18 cellular contexts compared by ENCODE assay signal in the genomic region with DNA sequence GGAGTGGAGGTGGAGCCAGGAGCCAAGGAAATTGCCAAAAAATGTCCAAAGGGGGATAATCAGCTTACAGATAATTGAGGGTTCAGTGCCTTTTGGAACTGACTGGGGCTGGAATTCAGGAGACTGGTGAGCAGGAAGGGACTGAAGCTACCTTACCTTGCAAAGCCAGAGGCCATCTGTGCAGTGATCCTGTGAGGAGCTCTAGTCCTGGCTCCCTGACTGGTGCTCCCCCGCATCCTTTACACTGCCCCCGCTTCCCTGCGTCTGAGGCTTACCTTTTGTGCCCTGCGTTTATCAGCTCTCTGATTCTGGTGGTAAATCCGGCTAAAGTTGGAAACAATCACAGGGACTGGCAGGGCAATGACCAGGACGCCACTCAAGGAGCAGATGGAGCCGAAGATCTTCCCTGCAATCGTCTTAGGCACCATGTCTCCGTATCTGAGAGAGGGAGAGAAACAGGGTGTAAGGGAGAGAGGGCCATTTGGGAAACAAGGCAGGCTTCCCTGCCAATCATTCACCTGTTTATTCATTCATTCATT.
"Had no signal": no experiment of that assay in that cellular context is flagged by ENCODE, and none has a peak within 500 bp of the region (broad histone marks: within the 10 kb centered on the region; RNA-seq: fewer than 3 reads in every experiment).

No MANE protein-coding gene starts in this region.

- DNase-seq: colonic mucosa; dermis blood vessel endothelial cell; erythroblast; foreskin melanocyte; heart left ventricle; hippocampal formation; left colon; mammary epithelial cell; psoas muscle; retina; right lobe of liver; stimulated activated CD4-positive, alpha-beta T cell treated with anti-CD3 and anti-CD28 coated beads, Interleukin-15, amount 100 ng/mL, for 24 hours; stimulated activated CD4-positive, alpha-beta T cell treated with anti-CD3 and anti-CD28 coated beads, Interleukin-1b, Interleukin-23, amount 100 ng/mL, for 48 hours; stimulated activated CD4-positive, alpha-beta T cell treated with anti-CD3 and anti-CD28 coated beads, Interleukin-4, amount 100 ng/mL, for 24 hours; transverse colon had no signal

- H3K27me3 ChIP-seq: colonic mucosa, heart left ventricle, right lobe of liver had no signal

- H3K4me3 ChIP-seq: colonic mucosa, heart left ventricle, psoas muscle, right lobe of liver, transverse colon had no signal

- FAIRE-seq: endothelial cell of umbilical vein had no signal

- ATAC-seq: heart left ventricle; left colon; natural killer cell treated with Interleukin-12 subunit alpha and Interleukin-12 subunit beta and Interleukin-15 and Interleukin-18, amount 100 ng/mL, for 72 hours; psoas muscle; right lobe of liver; stimulated activated memory B cell treated with anti-CD40 and anti-IgM and Interleukin-4, amounts not matched to agents 10 μg/mL and 1 μg/mL and 100 μg/mL, for 72 hours had no signal

- H3K27ac ChIP-seq: colonic mucosa, heart left ventricle, psoas muscle, right lobe of liver, transverse colon had no signal

- H3K9me3 ChIP-seq: colonic mucosa, heart left ventricle, psoas muscle, right lobe of liver, transverse colon had no signal

- H3K4me1 ChIP-seq: colonic mucosa, psoas muscle, right lobe of liver, transverse colon had no signal

- H3K36me3 ChIP-seq: colonic mucosa, heart left ventricle, right lobe of liver, transverse colon had no signal
